ENCODE assay signal across 17 cellular contexts in genomic region chr15:38190501-38190900, GRCh38.
"Had no signal": no experiment of that assay in that cellular context is flagged by ENCODE, and none has a peak within 500 bp of the region (broad histone marks: within the 10 kb centered on the region; RNA-seq: fewer than 3 reads in every experiment).

No MANE protein-coding gene starts in this region.

- H3K4me3 ChIP-seq: adrenal gland, cardiac muscle cell, dorsolateral prefrontal cortex, mucosa of descending colon, thyroid gland had no signal

- H3K36me3 ChIP-seq: adrenal gland, cardiac muscle cell, neutrophil, thyroid gland had no signal

- H3K27ac ChIP-seq: adrenal gland, cardiac muscle cell, dorsolateral prefrontal cortex, neutrophil, thyroid gland had no signal

- H3K9me3 ChIP-seq: adrenal gland, mucosa of descending colon, neutrophil, thyroid gland had no signal

- DNase-seq: activated CD4-positive, alpha-beta T cell treated with anti-CD3 and anti-CD28 coated beads for 4 hours; activated CD8-positive, alpha-beta memory T cell treated with anti-CD3 and anti-CD28 coated beads, Interleukin-2, amount 50 U/mL, for 4 hours; activated CD8-positive, alpha-beta T cell treated with anti-CD3 and anti-CD28 coated beads, Interleukin-2, amount 10 ng/mL, durations not matched to agents 7 days and 5 days; activated effector memory CD4-positive, alpha-beta T cell treated with anti-CD3 and anti-CD28 coated beads, Interleukin-2, amount 50 U/mL, for 16 hours; activated T-cell treated with anti-CD3 and anti-CD28 coated beads, Interleukin-2, amount 50 U/mL, for 48 hours; adrenal gland; head of caudate nucleus; islet precursor cell; mucosa of descending colon; naive thymus-derived CD8-positive, alpha-beta T cell; stimulated activated CD4-positive, alpha-beta T cell treated with anti-CD3 and anti-CD28 coated beads, Interleukin-15, amount 100 ng/mL, for 24 hours; stimulated activated CD4-positive, alpha-beta T cell treated with anti-CD3 and anti-CD28 coated beads, Interleukin-4, amount 100 ng/mL, for 1 hour; stimulated activated naive B cell treated with anti-CD40 and anti-IgM and Interleukin-4, amounts not matched to agents 10 μg/mL and 1 μg/mL and 100 μg/mL, for 72 hours; thyroid gland had no signal

- H3K4me1 ChIP-seq: adrenal gland had no signal

- H3K27me3 ChIP-seq: adrenal gland, cardiac muscle cell, dorsolateral prefrontal cortex, neutrophil, thyroid gland had no signal
